ENCODE assay signal across 13 cellular contexts in the genomic region with DNA sequence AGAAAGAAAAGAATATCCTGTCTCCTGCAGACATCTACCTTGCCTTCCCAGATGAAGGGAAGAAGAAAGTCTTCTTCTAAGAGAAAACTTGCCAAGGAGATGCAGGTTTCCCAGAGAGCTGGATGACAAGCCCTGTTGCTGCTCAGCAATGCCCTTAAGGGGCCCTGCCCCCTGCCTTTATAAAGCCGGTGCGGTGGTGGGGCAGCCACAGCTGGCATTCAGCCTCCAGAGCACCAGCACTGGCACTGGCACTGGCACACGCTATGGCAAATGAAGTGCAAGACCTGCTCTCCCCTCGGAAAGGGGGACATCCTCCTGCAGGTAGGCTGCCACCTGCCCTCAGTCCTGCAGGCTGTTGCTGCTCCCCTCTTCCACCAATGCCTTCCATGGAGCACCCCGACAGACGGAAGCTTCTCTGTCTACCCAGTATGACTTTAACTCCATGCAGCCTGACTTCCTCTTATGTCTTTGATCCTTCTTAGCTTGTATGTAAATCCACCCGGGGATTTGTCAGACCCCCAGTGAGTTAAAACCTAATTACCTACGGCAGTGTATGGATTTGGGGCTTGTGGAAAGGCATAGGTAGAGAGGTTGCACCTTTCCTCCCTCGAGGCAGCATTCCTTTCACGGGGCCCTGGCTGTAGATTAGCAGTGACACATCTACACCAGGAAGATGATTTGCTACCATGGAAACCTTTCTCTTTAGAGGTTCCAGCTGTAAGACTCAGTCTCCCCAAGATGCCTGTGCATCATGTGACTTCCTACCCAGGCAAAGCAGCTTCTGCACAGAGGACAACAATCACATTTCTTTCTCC. TPM values are rescaled to one million over a fixed set of nuclear protein-coding genes. Genes with fewer than 3 reads are reported as not detected.
DNase-seq lines count a peak whose midpoint lies in the region; ATAC-seq and TF ChIP-seq lines count a peak whose summit lies in the region.
"Had no signal": no experiment of that assay in that cellular context is flagged by ENCODE, and none has a peak within 500 bp of the region (broad histone marks: within the 10 kb centered on the region; RNA-seq: fewer than 3 reads in every experiment).

A gene with protein sequence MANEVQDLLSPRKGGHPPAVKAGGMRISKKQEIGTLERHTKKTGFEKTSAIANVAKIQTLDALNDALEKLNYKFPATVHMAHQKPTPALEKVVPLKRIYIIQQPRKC (plus strand): TSS at position 208 of the 815 bp plus-strand sequence. CDS start 56 bp downstream, at position 264.

- H2BK120ac ChIP-seq in neuronal stem cell (ENCODE audit: low read depth, low read length) = no peak within 1 kb of the TSS

- H2BK15ac ChIP-seq in neuronal stem cell (ENCODE audit: low read length) = peak within 1 kb of the TSS; percentile 2

- H2AFZ ChIP-seq in neuronal stem cell (ENCODE audit: low read length) = no peak within 1 kb of the TSS

- H4K91ac ChIP-seq in neuronal stem cell (ENCODE audit: low read depth, low read length, poor library complexity) = no peak within 1 kb of the TSS

- no peak within 1 kb of the TSS for H3K4me2 ChIP-seq in neuronal stem cell (ENCODE audit: insufficient read depth, low read length, poor library complexity, severe bottlenecking)
- H3K4me2 ChIP-seq: KMS-11 had no signal

- H3K9me3 ChIP-seq in neuronal stem cell (replicated peaks in 1 of 2; ENCODE audit: control insufficient read depth in 2 of 2, insufficient read depth in 1 of 2, low read depth in 1 of 2, low read length in 2 of 2) (no peaks in the 10 kb centered on the region), uterus (no peaks in the 10 kb centered on the region), sigmoid colon (no peaks in the 10 kb centered on the region)

- H3K4me3 ChIP-seq in neuronal stem cell (ENCODE audit: low read length in 2 of 2) (peak within 1 kb of the TSS in 1 of 2 donors; percentile 23), uterus (no peak within 1 kb of the TSS), sigmoid colon (no peak within 1 kb of the TSS)
- H3K4me3 ChIP-seq: cardiac muscle cell had no signal

- no peak within 1 kb of the TSS for H3K4ac ChIP-seq in neuronal stem cell (ENCODE audit: low read length)

- no peak for TF ChIP-seq CTCF in MCF 10A (IDR thresholded peaks at IDR 0.05; ENCODE audit: unreplicated experiment)
- TF ChIP-seq CTCF in uterus (IDR thresholded peaks at IDR 0.05) = no peak
- no peak for TF ChIP-seq CTCF in sigmoid colon (IDR thresholded peaks at IDR 0.05)

- H2BK5ac ChIP-seq in neuronal stem cell (ENCODE audit: low read length) = no peak within 1 kb of the TSS

- no peaks in the 10 kb centered on the region for H3K27me3 Mint-ChIP-seq in MCF 10A (ENCODE audit: insufficient read depth, unreplicated experiment)

- H3K4me1 ChIP-seq in neuronal stem cell (ENCODE audit: control insufficient read depth in 2 of 2, insufficient read depth in 1 of 2, low read depth in 1 of 2, low read length in 2 of 2) (peaks cover 0 to 17% of the 10 kb centered on the region in 2 donors), uterus (no peaks in the 10 kb centered on the region), sigmoid colon (no peaks in the 10 kb centered on the region)

- CTCF ChIA-PET in MCF 10A (lab: Yijun Ruan, JAX) = no interaction called here

- H4K8ac ChIP-seq in neuronal stem cell (ENCODE audit: low read depth, low read length) = no peak within 1 kb of the TSS

- H3K36me3 Mint-ChIP-seq in MCF 10A (ENCODE audit: insufficient read depth, unreplicated experiment) = no peaks in the 10 kb centered on the region
- H3K36me3 Mint-ChIP-seq: naive thymus-derived CD4-positive, alpha-beta T cell had no signal

- no peak within 1 kb of the TSS for H2AK5ac ChIP-seq in neuronal stem cell (ENCODE audit: low read depth, low read length)

- H3K27ac ChIP-seq in neuronal stem cell (replicated peaks; ENCODE audit: low read length) = no peak within 1 kb of the TSS
- H3K27ac ChIP-seq in uterus = no peak within 1 kb of the TSS
- H3K27ac ChIP-seq in sigmoid colon = no peak within 1 kb of the TSS
- H3K27ac ChIP-seq: cardiac muscle cell, KMS-11 had no signal

- POLR2A ChIA-PET in MCF 10A (lab: Yijun Ruan, JAX) = no interaction called here

- ATAC-seq in HG03521 (IDR thresholded peaks at IDR 0.05; ENCODE audit: unreplicated experiment) (no peak), HG02938 (IDR thresholded peaks at IDR 0.05; ENCODE audit: unreplicated experiment) (no peak)
- ATAC-seq: naive thymus-derived CD4-positive, alpha-beta T cell had no signal

- peak within 1 kb of the TSS; percentile 57 for H3K14ac ChIP-seq in neuronal stem cell (ENCODE audit: low read length)

- intact Hi-C loops in MCF 10A (cut with micrococcal nuclease) = no loop called here
- intact Hi-C loops in uterus (cut with DNase I; ENCODE audit: low total_unique reads) = no loop called here
- intact Hi-C loops in sigmoid colon (cut with DNase I) = no loop called here

- no CpG with 5 or more reads among the region's 10 CpGs for WGBS in neuronal stem cell (ENCODE audit: extremely low coverage in 2 of 2, insufficient read length in 2 of 2, insufficient replicate concordance in 1 of 2), 2 donors
- 6 to 28% methylated on average over 10 of the region's 10 CpGs for WGBS in sigmoid colon, 2 donors

- H3K9me3 Mint-ChIP-seq in MCF 10A (ENCODE audit: unreplicated experiment) = no peaks in the 10 kb centered on the region

- no peak within 1 kb of the TSS for H3K4me3 Mint-ChIP-seq in MCF 10A (ENCODE audit: unreplicated experiment)

- H3K18ac ChIP-seq in neuronal stem cell (ENCODE audit: low read length) = peak within 1 kb of the TSS; percentile 72

- peak within 1 kb of the TSS; percentile 92 for H3K23ac ChIP-seq in neuronal stem cell (ENCODE audit: low read depth, low read length, poor library complexity)

- no peak within 1 kb of the TSS for H3K27ac Mint-ChIP-seq in MCF 10A (ENCODE audit: low read depth, unreplicated experiment)
- H3K27ac Mint-ChIP-seq: naive thymus-derived CD4-positive, alpha-beta T cell had no signal

- TF ChIP-seq EP300 in sigmoid colon (IDR thresholded peaks at IDR 0.05) = no peak

- H3K36me3 ChIP-seq in neuronal stem cell (replicated peaks in 1 of 2; ENCODE audit: control insufficient read depth in 2 of 2, insufficient read depth in 2 of 2, low read length in 2 of 2) (no peaks in the 10 kb centered on the region), uterus (no peaks in the 10 kb centered on the region), sigmoid colon (no peaks in the 10 kb centered on the region)
- H3K36me3 ChIP-seq: cardiac muscle cell had no signal

- DNase-seq in DMS79 (lab: John Stamatoyannopoulos, UW) = peak; percentile 58
- DNase-seq in NCI-H2029 treated with DMSO at 0.1 percent for 48 hours (lab: John Stamatoyannopoulos, UW) = peak; percentile 55
- peak; percentile 30 for DNase-seq in MCF 10A (ENCODE audit: unreplicated experiment)
- DNase-seq in neuronal stem cell (ENCODE audit: low spot score) = no peak
- DNase-seq in uterus = no peak
- no peak for DNase-seq in sigmoid colon
- DNase-seq: naive thymus-derived CD4-positive, alpha-beta T cell; Right ventricle myocardium superior had no signal

- peak within 1 kb of the TSS; percentile 43 for H2BK12ac ChIP-seq in neuronal stem cell (ENCODE audit: low read length)

- H3K27me3 ChIP-seq in neuronal stem cell (ENCODE audit: control insufficient read depth in 3 of 3, insufficient read depth in 3 of 3, low read depth in 1 of 3, low read length in 3 of 3) = peaks cover 0 to 9% (median 0%) of the 10 kb centered on the region in 3 experiments
- no peaks in the 10 kb centered on the region for H3K27me3 ChIP-seq in uterus
- no peaks in the 10 kb centered on the region for H3K27me3 ChIP-seq in sigmoid colon
- H3K27me3 ChIP-seq: cardiac muscle cell had no signal

- H3K4me1 Mint-ChIP-seq in MCF 10A (ENCODE audit: insufficient read depth, unreplicated experiment) = peaks cover 6% of the 10 kb centered on the region

- no TSS peak for BruUV-seq in MCF 10A (replicated peaks; lab: Mats Ljungman, UMichigan)

- H3K79me1 ChIP-seq in neuronal stem cell (ENCODE audit: low read depth, low read length) = no peaks in the 10 kb centered on the region

- H3K9ac ChIP-seq in neuronal stem cell (ENCODE audit: low read depth, low read length, poor library complexity) = no peak within 1 kb of the TSS
- H3K9ac ChIP-seq: KMS-11 had no signal

- TF ChIP-seq POLR2A in uterus (IDR thresholded peaks at IDR 0.05) = no peak
- no peak for TF ChIP-seq POLR2A in sigmoid colon (IDR thresholded peaks at IDR 0.05)

RNA-seq across cellular contexts. Expression of the gene that starts here (rescaled TPM):
- total RNA-seq in MCF 10A (2022) (not detected in 2 replicates), uterus (not detected), sigmoid colon (1 to 10 TPM in 3 of 4 donors, not detected in 1; 1.5 to 4.6 (median 4.1) TPM)
- polyA plus RNA-seq in neuronal stem cell (2013, experiment 1 of 2) = 0.18 TPM
- polyA plus RNA-seq in neuronal stem cell (2013, experiment 2 of 2) = 0.14 TPM
- polyA plus RNA-seq in sigmoid colon = 1 to 10 TPM in 2 of 3 donors, not detected in 1; 1.2 to 6.0 TPM
- total RNA-seq: cardiac muscle cell; glomerular endothelial cell; naive thymus-derived CD4-positive, alpha-beta T cell; Right ventricle myocardium superior had no signal
- polyA plus RNA-seq: cardiac muscle cell; naive thymus-derived CD4-positive, alpha-beta T cell had no signal

Comparison
In these comparisons a context has a peak if more than half of its experiments do, and no peak if none do; other contexts are left out.
1. Peak in DNase-seq in MCF 10A; RNA of the gene not detected or under 1 TPM.
2. DNase-seq: peak in DMS79 (single experiment) and NCI-H2029 treated with DMSO at 0.1 percent for 48 hours (single experiment); none in neuronal stem cell (single experiment), uterus (0 of 2) and sigmoid colon (single experiment).